9 cellular contexts compared by ENCODE assay signal in genomic region chr5:176542135-176542595, GRCh38. TPM values are rescaled to one million over a fixed set of nuclear protein-coding genes. Genes with fewer than 3 reads are reported as not detected.
DNase-seq lines count a peak whose midpoint lies in the region; ATAC-seq and TF ChIP-seq lines count a peak whose summit lies in the region.
"Had no signal": no experiment of that assay in that cellular context is flagged by ENCODE, and none has a peak within 500 bp of the region (broad histone marks: within the 10 kb centered on the region; RNA-seq: fewer than 3 reads in every experiment).

No MANE protein-coding gene starts in this region.

- H3K27me3 ChIP-seq in rectal smooth muscle tissue (ENCODE audit: control insufficient read depth, insufficient read depth, low read length): no peaks in the 10 kb centered on the region

- no peaks in the 10 kb centered on the region for H3K36me3 ChIP-seq in rectal smooth muscle tissue (ENCODE audit: control insufficient read depth, insufficient read depth, low read length)

- peak overlapping the region; percentile 59 for H3K27ac ChIP-seq in rectal smooth muscle tissue (ENCODE audit: low read depth, low read length)

- peak overlapping the region; percentile 38 for H3K9ac ChIP-seq in rectal smooth muscle tissue (ENCODE audit: low read length)

- DNase-seq in SKM-1 treated with dmso at 0.1 percent for 144 hours (lab: John Stamatoyannopoulos, UW; ENCODE audit: unreplicated experiment) (peak; percentile 58), SKM-1 (lab: John Stamatoyannopoulos, UW; ENCODE audit: unreplicated experiment) (no peak), fibroblast of the aortic adventitia (ENCODE audit: low read depth) (no peak), mesenteric fat pad (ENCODE audit: low spot score) (no peak), NCI-H187 treated with DMSO at 0.1 percent for 48 hours (lab: John Stamatoyannopoulos, UW) (no peak)
- DNase-seq in activated CD8-positive, alpha-beta memory T cell treated with anti-CD3 and anti-CD28 coated beads, Interleukin-2, amount 50 U/mL, for 4 hours: peak; percentile 72

- no peak for ATAC-seq in GM21360 (IDR thresholded peaks at IDR 0.05; ENCODE audit: unreplicated experiment)

- no peaks in the 10 kb centered on the region for H3K4me1 ChIP-seq in rectal smooth muscle tissue (ENCODE audit: control insufficient read depth, insufficient read depth, low read length)

- H3K4me3 ChIP-seq in fibroblast of the aortic adventitia (ENCODE audit: low read depth, low read length) (peak overlapping the region; percentile 67), rectal smooth muscle tissue (ENCODE audit: low read length) (peak overlapping the region; percentile 93)

- TF ChIP-seq CTCF in fibroblast of the aortic adventitia (IDR thresholded peaks at IDR 0.05; ENCODE audit: insufficient read depth, low read length): no peak

RNA-seq across cellular contexts. Expression of gene RNF44, which starts 5.0 kb away (rescaled TPM):
- 3.1 and 4.8 TPM in 2 replicates for total RNA-seq in fibroblast of the aortic adventitia (ENCODE audit: low replicate concordance)
- 23.5 TPM for total RNA-seq in mesenteric fat pad

RNA-seq across cellular contexts. Expression of gene CDHR2, which starts 7.0 kb away (rescaled TPM):
- total RNA-seq in fibroblast of the aortic adventitia (ENCODE audit: low replicate concordance) (not detected in 2 replicates), mesenteric fat pad (0.45 TPM)
- total RNA-seq: Daoy had no signal

Comparison
In these comparisons a context has a peak if more than half of its experiments do, and no peak if none do; other contexts are left out.
1. DNase-seq: peak in SKM-1 treated with dmso at 0.1 percent for 144 hours (single experiment) and activated CD8-positive, alpha-beta memory T cell treated with anti-CD3 and anti-CD28 coated beads, Interleukin-2, amount 50 U/mL, for 4 hours (single experiment); none in SKM-1 (single experiment), fibroblast of the aortic adventitia (single experiment), mesenteric fat pad (single experiment) and NCI-H187 treated with DMSO at 0.1 percent for 48 hours (single experiment).